In genomic region chr17:72123964-72124791, GRCh38 we compare ENCODE assay signal across 12 cellular contexts. TPM values are rescaled to one million over a fixed set of nuclear protein-coding genes. Genes with fewer than 3 reads are reported as not detected.
A peak's percentile ranks its signal among the peaks of the same experiment; 100 is the strongest.
DNase-seq lines count a peak whose midpoint lies in the region; FAIRE-seq and TF ChIP-seq lines count a peak whose summit lies in the region.
"Had no signal": no experiment of that assay in that cellular context is flagged by ENCODE, and none has a peak within 500 bp of the region (broad histone marks: within the 10 kb centered on the region; RNA-seq: fewer than 3 reads in every experiment).

No MANE protein-coding gene starts in this region.

- peaks cover 35% of the 10 kb centered on the region for H3F3A ChIP-seq in smooth muscle cell (ENCODE audit: low read depth)

- no peak overlapping the region for H3K27ac ChIP-seq in HUES48 (ENCODE audit: low read depth, low read length)
- no peak overlapping the region for H3K27ac ChIP-seq in keratinocyte (ENCODE audit: control insufficient read depth, insufficient read depth, low read length)
- H3K27ac ChIP-seq in smooth muscle cell (ENCODE audit: low read depth): peak overlapping the region; percentile 88
- H3K27ac ChIP-seq: sigmoid colon, SK-N-MC had no signal

- H3K9me3 ChIP-seq in HUES48 (ENCODE audit: control insufficient read depth, insufficient read depth, low read length): no peaks in the 10 kb centered on the region
- no peaks in the 10 kb centered on the region for H3K9me3 ChIP-seq in keratinocyte (ENCODE audit: control insufficient read depth, low read depth, low read length)
- H3K9me3 ChIP-seq in smooth muscle cell (replicated peaks; ENCODE audit: low read depth): no peaks in the 10 kb centered on the region
- H3K9me3 ChIP-seq: sigmoid colon had no signal

- H3K4me3 ChIP-seq in HUES48 (ENCODE audit: low read depth, low read length) (peak overlapping the region; percentile 20; the same call in 1 of the 2 replicates), keratinocyte (ENCODE audit: control insufficient read depth in 2 of 3, extremely low read depth in 1 of 3, insufficient read depth in 2 of 3, low read depth in 1 of 3, low read length in 3 of 3) (peak overlapping the region in 1 of 3 experiments; percentile 3), smooth muscle cell (peak overlapping the region; percentile 37)
- H3K4me3 ChIP-seq: sigmoid colon, SK-N-MC had no signal

- no peak overlapping the region for H3K9ac ChIP-seq in HUES48 (ENCODE audit: low read depth, low read length)
- no peak overlapping the region for H3K9ac ChIP-seq in keratinocyte (ENCODE audit: control insufficient read depth, extremely low read depth, insufficient read depth, low read length)
- H3K9ac ChIP-seq in smooth muscle cell (ENCODE audit: low read depth): peak overlapping the region; percentile 19

- H2AFZ ChIP-seq in keratinocyte (ENCODE audit: control insufficient read depth, low read length) (no peak overlapping the region), smooth muscle cell (ENCODE audit: low read depth) (no peak overlapping the region)

- FAIRE-seq in keratinocyte (lab: Jason Lieb, UNC): no peak

- TF ChIP-seq CTCF in keratinocyte (optimal IDR thresholded peaks at IDR 0.05 in 1 of 3, IDR thresholded peaks at IDR 0.05 in 1 of 3, conservative IDR thresholded peaks at IDR 0.05 in 1 of 3; ENCODE audit: extremely low read depth in 1 of 3, insufficient read depth in 2 of 3, low read length in 3 of 3) (no peak), smooth muscle cell (IDR thresholded peaks at IDR 0.05; ENCODE audit: borderline replicate concordance, insufficient read depth, poor library complexity, severe bottlenecking) (no peak)

- peaks cover 51% of the 10 kb centered on the region for H3K27me3 ChIP-seq in HUES48 (ENCODE audit: control insufficient read depth, insufficient read depth, low read length)
- H3K27me3 ChIP-seq in keratinocyte (ENCODE audit: control insufficient read depth, extremely low read depth, insufficient read depth, low read length): no peaks in the 10 kb centered on the region
- H3K27me3 ChIP-seq in smooth muscle cell (ENCODE audit: low read depth): no peaks in the 10 kb centered on the region

- TF ChIP-seq POLR2A in erythroblast (IDR thresholded peaks at IDR 0.05; ENCODE audit: low read length): no peak

- H4K20me1 ChIP-seq in keratinocyte (ENCODE audit: control insufficient read depth, extremely low read depth, insufficient read depth, low read length) (peaks cover 31% of the 10 kb centered on the region), smooth muscle cell (ENCODE audit: low read depth) (peaks cover 45% of the 10 kb centered on the region)

- peaks cover 30% of the 10 kb centered on the region for H3K79me2 ChIP-seq in keratinocyte (ENCODE audit: control insufficient read depth, insufficient read depth, low read length)
- H3K79me2 ChIP-seq in smooth muscle cell (ENCODE audit: low read depth): peaks cover 27% of the 10 kb centered on the region

- peaks cover 54% of the 10 kb centered on the region for H3K4me1 ChIP-seq in HUES48 (ENCODE audit: control insufficient read depth, insufficient read depth, low read length)
- peaks cover 41% of the 10 kb centered on the region for H3K4me1 ChIP-seq in keratinocyte (ENCODE audit: control insufficient read depth, extremely low read depth, insufficient read depth, low read length)
- H3K4me1 ChIP-seq in smooth muscle cell (ENCODE audit: low read depth): peaks cover 43% of the 10 kb centered on the region

- DNase-seq in astrocyte of the hippocampus (ENCODE audit: low read depth, low spot score) (peak; percentile 57), keratinocyte (ENCODE audit: low read depth, low spot score) (no peak), smooth muscle cell (lab: John Stamatoyannopoulos, UW; ENCODE audit: unreplicated experiment) (no peak), erythroblast (lab: John Stamatoyannopoulos, UW) (no peak), DMS153 (lab: John Stamatoyannopoulos, UW) (no peak), SKM-1 (lab: John Stamatoyannopoulos, UW; ENCODE audit: unreplicated experiment) (no peak)
- DNase-seq: activated CD8-positive, alpha-beta memory T cell treated with anti-CD3 and anti-CD28 coated beads, Interleukin-2, amount 50 U/mL, for 4 hours; dermis blood vessel endothelial cell; immature natural killer cell; sigmoid colon had no signal

- dilution Hi-C loops in keratinocyte (cut with MboI; ENCODE audit: extremely low pct_ligation_motif_present, low sequenced_read_pairs): no loop called here

- peaks cover 4% of the 10 kb centered on the region for H3K9me1 ChIP-seq in keratinocyte (ENCODE audit: control insufficient read depth, extremely low read depth, insufficient read depth, low read length)

- WGBS in smooth muscle cell (ENCODE audit: low lambda C conversion rate): 74% methylated on average over 22 of the region's 38 CpGs

- H3K36me3 ChIP-seq in HUES48 (ENCODE audit: control insufficient read depth, insufficient read depth, low read length): peaks cover 3% of the 10 kb centered on the region; the same call in 1 of the 2 replicates
- H3K36me3 ChIP-seq in keratinocyte (ENCODE audit: control insufficient read depth in 2 of 2, extremely low read depth in 1 of 2, insufficient read depth in 2 of 2, low read length in 2 of 2): peaks cover 7 to 18% of the 10 kb centered on the region in 2 experiments
- no peaks in the 10 kb centered on the region for H3K36me3 ChIP-seq in smooth muscle cell (ENCODE audit: low read depth)
- H3K36me3 ChIP-seq: sigmoid colon had no signal

- H3K4me2 ChIP-seq in keratinocyte (ENCODE audit: control insufficient read depth, extremely low read depth, insufficient read depth, low read depth, low read length) (peak overlapping the region; percentile 30), smooth muscle cell (peak overlapping the region; percentile 59)

RNA-seq across cellular contexts. Expression of gene SOX9, which starts 3.4 kb away (rescaled TPM):
- polyA plus RNA-seq in keratinocyte: 9.2 to 47.3 TPM (median 15.8 TPM) in 3 replicates
- polyA plus RNA-seq in keratinocyte (2011; ENCODE audit: low read depth): 32.8 TPM
- 16.7 and 18.7 TPM in 2 replicates for polyA plus RNA-seq in keratinocyte (2011; cell fraction: cytosol; rRNA removed)
- polyA plus RNA-seq in keratinocyte (2011; cell fraction: nucleus; rRNA removed): 45.0 and 49.8 TPM in 2 replicates
- 53.1 and 101 TPM in 2 replicates for polyA plus RNA-seq in keratinocyte (2012; ENCODE audit: low replicate concordance)
- 7.0 to 54.7 TPM (median 14.0 TPM) in 3 replicates for polyA minus RNA-seq in keratinocyte
- polyA minus RNA-seq in keratinocyte (2011; cell fraction: cytosol; rRNA and poly(A)+ RNA removed): 57.7 TPM
- polyA minus RNA-seq in keratinocyte (2011; cell fraction: nucleus; rRNA and poly(A)+ RNA removed): 63.2 and 68.6 TPM in 2 replicates
- 16.6 and 26.6 TPM in 2 replicates for total RNA-seq in smooth muscle cell
- polyA plus RNA-seq in smooth muscle cell: 19.8 and 46.4 TPM in 2 replicates
- polyA plus RNA-seq: immature natural killer cell had no signal
